21 cellular contexts compared by ENCODE assay signal in the genomic region with DNA sequence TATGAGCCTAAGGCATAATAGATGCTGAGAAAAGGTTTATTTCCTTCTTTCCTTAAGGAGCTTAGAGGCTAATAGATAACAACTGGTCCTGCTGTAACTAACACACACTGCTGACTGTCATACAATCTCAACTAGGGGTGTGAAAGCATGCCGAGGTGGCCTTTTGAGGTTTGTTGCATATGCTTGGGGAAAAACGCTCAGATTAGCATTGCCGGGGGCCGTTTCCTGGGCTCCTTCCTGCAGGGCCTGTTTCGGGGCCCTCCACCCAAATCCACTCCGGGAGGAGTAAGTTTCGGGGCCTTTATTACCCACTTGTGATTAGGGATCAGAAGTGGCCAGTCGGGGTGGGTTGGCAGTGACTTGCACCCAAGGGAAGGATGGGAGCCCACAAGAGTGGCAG. TPM values are rescaled to one million over a fixed set of nuclear protein-coding genes. Genes with fewer than 3 reads are reported as not detected.
A peak's percentile ranks its signal among the peaks of the same experiment; 100 is the strongest.
DNase-seq lines count a peak whose midpoint lies in the region; ATAC-seq and TF ChIP-seq lines count a peak whose summit lies in the region.
"Had no signal": no experiment of that assay in that cellular context is flagged by ENCODE, and none has a peak within 500 bp of the region (broad histone marks: within the 10 kb centered on the region; RNA-seq: fewer than 3 reads in every experiment).

No MANE protein-coding gene starts in this region.

- TF ChIP-seq CTCF in GM13976 (IDR thresholded peaks at IDR 0.05; ENCODE audit: borderline replicate concordance, control extremely low read depth, extremely low read depth, insufficient read depth, missing control alignments) = no peak
- no peak for TF ChIP-seq CTCF in natural killer cell (IDR thresholded peaks at IDR 0.05)

- CTCF ChIA-PET in activated CD4-positive, alpha-beta T cell treated with anti-CD3 and anti-CD28 coated beads, Interleukin-2, amount 10 ng/mL, durations not matched to agents 7 days and 5 days (lab: Charles Lee) = interaction anchor here (0.5 kb wide), 1 partner anchor 245 kb away, joined by 3 read pairs; no protein-coding TSS in a partner anchor

- peaks cover 44% of the 10 kb centered on the region for H3K4me1 Mint-ChIP-seq in activated CD4-positive, alpha-beta T cell treated with anti-CD3 and anti-CD28 coated beads, Interleukin-2, amount 10 ng/mL, durations not matched to agents 7 days and 5 days
- peaks cover 31% of the 10 kb centered on the region for H3K4me1 Mint-ChIP-seq in activated T-helper 17 cell treated with anti-CD3 and anti-CD28 coated beads, Interleukin-2, amount 50 U/mL, for 72 hours
- peaks cover 26 to 30% of the 10 kb centered on the region in 2 donors for H3K4me1 Mint-ChIP-seq in natural killer cell

- intact Hi-C loops in natural killer cell (cut with micrococcal nuclease) = loop anchor here (5.0 kb wide), 2 partner anchors 39 to 54 kb away; no protein-coding TSS in a partner anchor

- POLR2A ChIA-PET in activated CD4-positive, alpha-beta T cell treated with anti-CD3 and anti-CD28 coated beads, Interleukin-2, amount 10 ng/mL, durations not matched to agents 7 days and 5 days (lab: Charles Lee) = interaction anchor here (0.6 kb wide), 1 partner anchor 72 kb away, joined by 6 read pairs; no protein-coding TSS in a partner anchor

- H3K4me3 Mint-ChIP-seq in activated CD4-positive, alpha-beta T cell treated with anti-CD3 and anti-CD28 coated beads, Interleukin-2, amount 10 ng/mL, durations not matched to agents 7 days and 5 days = no peak overlapping the region
- peak overlapping the region; percentile 72 for H3K4me3 Mint-ChIP-seq in activated T-helper 17 cell treated with anti-CD3 and anti-CD28 coated beads, Interleukin-2, amount 50 U/mL, for 72 hours
- H3K4me3 Mint-ChIP-seq in natural killer cell = no peak overlapping the region
- H3K4me3 Mint-ChIP-seq: endodermal cell; stimulated activated naive B cell treated with anti-CD40 and anti-IgM and Interleukin-4, amounts not matched to agents 10 μg/mL and 1 μg/mL and 100 μg/mL, for 72 hours had no signal

- no peaks in the 10 kb centered on the region for H3K27me3 Mint-ChIP-seq in activated CD4-positive, alpha-beta T cell treated with anti-CD3 and anti-CD28 coated beads, Interleukin-2, amount 10 ng/mL, durations not matched to agents 7 days and 5 days
- H3K27me3 Mint-ChIP-seq in activated T-helper 17 cell treated with anti-CD3 and anti-CD28 coated beads, Interleukin-2, amount 50 U/mL, for 72 hours = no peaks in the 10 kb centered on the region
- no peaks in the 10 kb centered on the region for H3K27me3 Mint-ChIP-seq in natural killer cell (ENCODE audit: low read depth in 2 of 2)
- H3K27me3 Mint-ChIP-seq: stimulated activated naive B cell treated with anti-CD40 and anti-IgM and Interleukin-4, amounts not matched to agents 10 μg/mL and 1 μg/mL and 100 μg/mL, for 72 hours had no signal

- peak overlapping the region; percentile 48 for H3K27ac Mint-ChIP-seq in activated CD4-positive, alpha-beta T cell treated with anti-CD3 and anti-CD28 coated beads, Interleukin-2, amount 10 ng/mL, durations not matched to agents 7 days and 5 days
- peak overlapping the region; percentile 75 for H3K27ac Mint-ChIP-seq in activated T-helper 17 cell treated with anti-CD3 and anti-CD28 coated beads, Interleukin-2, amount 50 U/mL, for 72 hours
- peak overlapping the region in 1 of 2 donors; percentile 48 for H3K27ac Mint-ChIP-seq in natural killer cell
- H3K27ac Mint-ChIP-seq: endodermal cell; stimulated activated naive B cell treated with anti-CD40 and anti-IgM and Interleukin-4, amounts not matched to agents 10 μg/mL and 1 μg/mL and 100 μg/mL, for 72 hours had no signal

- H3K36me3 Mint-ChIP-seq in activated CD4-positive, alpha-beta T cell treated with anti-CD3 and anti-CD28 coated beads, Interleukin-2, amount 10 ng/mL, durations not matched to agents 7 days and 5 days (ENCODE audit: low read depth) = peaks cover 28% of the 10 kb centered on the region
- H3K36me3 Mint-ChIP-seq in activated T-helper 17 cell treated with anti-CD3 and anti-CD28 coated beads, Interleukin-2, amount 50 U/mL, for 72 hours (ENCODE audit: low read depth) = no peaks in the 10 kb centered on the region
- H3K36me3 Mint-ChIP-seq in natural killer cell = peaks cover 11% of the 10 kb centered on the region

- DNase-seq in activated CD4-positive, alpha-beta T cell treated with anti-CD3 and anti-CD28 coated beads, Interleukin-2, amount 10 ng/mL, durations not matched to agents 7 days and 5 days = no peak
- no peak for DNase-seq in activated CD4-positive, alpha-beta T cell treated with anti-CD3 and anti-CD28 coated beads, Interleukin-2, amount 50 U/mL, for 1 hour
- DNase-seq in GM13976 (ENCODE audit: low spot score) = peak; percentile 25
- DNase-seq in natural killer cell = no peak
- no peak for DNase-seq in NCI-H1105 (lab: John Stamatoyannopoulos, UW)
- DNase-seq: aorta; EL; endodermal cell; kidney glomerular epithelial cell; mucosa of descending colon; NCI-H1105 treated with DMSO at 0.1 percent for 48 hours; NCI-H2171; NCI-H748 treated with DMSO at 0.1 percent for 48 hours; pancreas; stimulated activated naive B cell treated with anti-CD40 and anti-IgM and Interleukin-4, amounts not matched to agents 10 μg/mL and 1 μg/mL and 100 μg/mL, for 72 hours; SW 1271; upper lobe of right lung; WERI-Rb-1 had no signal

- H3K9me3 Mint-ChIP-seq in activated CD4-positive, alpha-beta T cell treated with anti-CD3 and anti-CD28 coated beads, Interleukin-2, amount 10 ng/mL, durations not matched to agents 7 days and 5 days = peaks cover 25% of the 10 kb centered on the region
- peaks cover 8% of the 10 kb centered on the region for H3K9me3 Mint-ChIP-seq in activated T-helper 17 cell treated with anti-CD3 and anti-CD28 coated beads, Interleukin-2, amount 50 U/mL, for 72 hours
- H3K9me3 Mint-ChIP-seq in natural killer cell = peaks cover 5 to 7% of the 10 kb centered on the region in 2 donors

- in situ Hi-C loops in GM13976 (cut with MboI; ENCODE audit: low sequenced_read_pairs, unreplicated experiment) = no loop called here

- ATAC-seq in activated T-helper 17 cell treated with anti-CD3 and anti-CD28 coated beads, Interleukin-2, amount 50 U/mL, for 72 hours (replicated peaks) = no peak
- ATAC-seq in natural killer cell (peak in 2 of 3 donors; percentile 51 to 67), HG03135 (IDR thresholded peaks at IDR 0.05; ENCODE audit: unreplicated experiment) (no peak), GM18502 (IDR thresholded peaks at IDR 0.05; ENCODE audit: poor library complexity, unreplicated experiment) (no peak)
- ATAC-seq: mucosa of descending colon; pancreas; stimulated activated naive B cell treated with anti-CD40 and anti-IgM and Interleukin-4, amounts not matched to agents 10 μg/mL and 1 μg/mL and 100 μg/mL, for 72 hours; upper lobe of right lung had no signal

RNA-seq across cellular contexts. Expression of a gene that starts 27.2 kb away (rescaled TPM):
- 100 to 1,000 TPM; 152 to 157 TPM for total RNA-seq in activated CD4-positive, alpha-beta T cell treated with anti-CD3 and anti-CD28 coated beads, Interleukin-2, amount 10 ng/mL, durations not matched to agents 7 days and 5 days
- total RNA-seq in activated T-helper 17 cell treated with anti-CD3 and anti-CD28 coated beads, Interleukin-2, amount 50 U/mL, for 72 hours = 10 to 100 TPM; 69.0 to 75.5 TPM
- 100 to 1,000 TPM in 2 of 3 donors, 10 to 100 TPM in 1; 86.3 to 130 (median 110) TPM for total RNA-seq in natural killer cell

RNA-seq across cellular contexts. Expression of a gene that starts 49.3 kb away (rescaled TPM):
- total RNA-seq in activated CD4-positive, alpha-beta T cell treated with anti-CD3 and anti-CD28 coated beads, Interleukin-2, amount 10 ng/mL, durations not matched to agents 7 days and 5 days = 1 to 10 TPM; 8.0 to 8.2 TPM
- 10 to 100 TPM; 10.8 to 13.2 TPM for total RNA-seq in activated T-helper 17 cell treated with anti-CD3 and anti-CD28 coated beads, Interleukin-2, amount 50 U/mL, for 72 hours
- 10 to 100 TPM in 1 of 3 donors, 1 to 10 TPM in 2; 6.7 to 15.8 (median 8.9) TPM for total RNA-seq in natural killer cell

Comparison
In these comparisons a context has a peak if more than half of its experiments do, and no peak if none do; other contexts are left out.
1. ATAC-seq: peak in natural killer cell (2 of 3); none in activated T-helper 17 cell treated with anti-CD3 and anti-CD28 coated beads, Interleukin-2, amount 50 U/mL, for 72 hours (single experiment), HG03135 (single experiment) and GM18502 (single experiment).